ENCODE assay signal across 19 cellular contexts in the genomic region with DNA sequence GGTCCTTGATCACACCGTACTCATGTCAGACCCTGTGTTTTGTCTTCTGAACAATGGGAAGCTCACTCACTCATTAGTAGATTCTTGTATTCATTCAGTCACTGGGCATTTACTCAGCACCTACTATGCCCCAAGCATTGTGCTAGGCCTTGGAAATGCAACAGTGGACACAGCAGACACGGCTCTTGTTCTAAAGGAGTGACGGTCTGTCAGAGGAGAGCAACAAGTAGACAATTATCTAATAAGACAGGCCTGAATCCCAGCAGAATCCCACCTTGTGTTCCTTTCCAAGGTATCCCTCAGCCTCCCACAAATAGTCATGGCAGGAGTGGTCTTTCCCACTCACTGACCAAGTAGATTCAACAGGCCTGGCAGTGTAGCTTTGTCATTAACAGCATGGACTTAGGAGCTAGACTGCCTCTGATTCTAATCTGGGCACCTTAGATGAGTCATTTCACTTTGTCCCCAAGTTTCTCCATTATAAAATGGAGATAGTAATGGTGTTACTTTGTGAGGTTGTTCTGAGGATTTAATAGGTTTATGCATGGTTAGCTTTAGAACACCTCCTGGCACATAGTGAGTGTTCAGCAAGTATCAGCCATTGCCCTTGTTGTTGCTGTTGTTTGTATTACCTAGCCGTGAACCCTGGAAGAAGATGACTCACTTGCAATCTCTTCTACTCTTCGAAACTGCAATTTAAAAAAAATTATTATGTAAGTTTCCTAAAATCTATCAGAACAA.
DNase-seq lines count a peak whose midpoint lies in the region; ATAC-seq and TF ChIP-seq lines count a peak whose summit lies in the region.
"Had no signal": no experiment of that assay in that cellular context is flagged by ENCODE, and none has a peak within 500 bp of the region (broad histone marks: within the 10 kb centered on the region; RNA-seq: fewer than 3 reads in every experiment).

No MANE protein-coding gene starts in this region.

- no peak overlapping the region for H4K8ac ChIP-seq in mesenchymal stem cell (ENCODE audit: low read length)

- H3K27me3 ChIP-seq in breast epithelium (no peaks in the 10 kb centered on the region), mesenchymal stem cell (ENCODE audit: control insufficient read depth in 1 of 2, insufficient read depth in 1 of 2, low read length in 2 of 2) (no peaks in the 10 kb centered on the region), sigmoid colon (no peaks in the 10 kb centered on the region)
- H3K27me3 ChIP-seq: esophagus muscularis mucosa had no signal

- no peak overlapping the region for H3K4ac ChIP-seq in mesenchymal stem cell (ENCODE audit: low read depth in 1 of 2, low read length in 2 of 2)

- H3K4me1 Mint-ChIP-seq in MCF 10A (ENCODE audit: insufficient read depth, unreplicated experiment) = peaks cover 18% of the 10 kb centered on the region

- H3K4me3 ChIP-seq in breast epithelium (no peak overlapping the region), coronary artery (no peak overlapping the region), mesenchymal stem cell (ENCODE audit: insufficient read depth in 1 of 2, low read depth in 1 of 2, low read length in 2 of 2) (no peak overlapping the region), sigmoid colon (no peak overlapping the region)
- H3K4me3 ChIP-seq: esophagus muscularis mucosa, lower lobe of right lung, PC-9 had no signal

- peaks cover 0 to 7% of the 10 kb centered on the region in 2 donors for H3K9me3 ChIP-seq in breast epithelium
- no peaks in the 10 kb centered on the region for H3K9me3 ChIP-seq in mesenchymal stem cell (ENCODE audit: control insufficient read depth, low read length)
- no peaks in the 10 kb centered on the region for H3K9me3 ChIP-seq in sigmoid colon
- H3K9me3 ChIP-seq: esophagus muscularis mucosa, lower lobe of right lung had no signal

- no peak overlapping the region for H4K91ac ChIP-seq in mesenchymal stem cell (ENCODE audit: low read length)

- no peak overlapping the region for H3K9ac ChIP-seq in mesenchymal stem cell (ENCODE audit: low read length)

- H3K9me3 Mint-ChIP-seq in MCF 10A (ENCODE audit: unreplicated experiment) = no peaks in the 10 kb centered on the region
- H3K9me3 Mint-ChIP-seq: activated CD4-positive, alpha-beta memory T cell treated with anti-CD3 and anti-CD28 coated beads for 36 hours; natural killer cell had no signal

- H3K36me3 Mint-ChIP-seq in MCF 10A (ENCODE audit: insufficient read depth, unreplicated experiment) = peaks cover 6% of the 10 kb centered on the region
- H3K36me3 Mint-ChIP-seq: activated CD4-positive, alpha-beta memory T cell treated with anti-CD3 and anti-CD28 coated beads for 36 hours; natural killer cell had no signal

- H3K79me1 ChIP-seq in mesenchymal stem cell (replicated peaks; ENCODE audit: low read length, poor library complexity, severe bottlenecking) = peaks cover 3% of the 10 kb centered on the region

- no peak overlapping the region for H2BK15ac ChIP-seq in mesenchymal stem cell (ENCODE audit: low read depth, poor library complexity, severe bottlenecking)

- POLR2A ChIA-PET in MCF 10A (lab: Yijun Ruan, JAX) = no interaction called here

- H3K23ac ChIP-seq in mesenchymal stem cell (ENCODE audit: low read length in 2 of 2) = no peak overlapping the region

- peak overlapping the region; percentile 3 for H2AK5ac ChIP-seq in mesenchymal stem cell (ENCODE audit: low read length, severe bottlenecking)

- peak overlapping the region in 1 of 2 experiments; percentile 61 for H3K18ac ChIP-seq in mesenchymal stem cell (ENCODE audit: low read depth in 1 of 2, low read length in 2 of 2)

- intact Hi-C loops in MCF 10A (cut with micrococcal nuclease) (no loop called here), breast epithelium (cut with DNase I; ENCODE audit: low total_unique reads) (no loop called here), sigmoid colon (cut with DNase I) (no loop called here)

- TF ChIP-seq CTCF in MCF 10A (IDR thresholded peaks at IDR 0.05; ENCODE audit: unreplicated experiment) (no peak), breast epithelium (IDR thresholded peaks at IDR 0.05) (no peak), coronary artery (IDR thresholded peaks at IDR 0.05) (no peak), sigmoid colon (IDR thresholded peaks at IDR 0.05) (no peak)

- no peak overlapping the region for H2BK120ac ChIP-seq in mesenchymal stem cell (ENCODE audit: low read depth, low read length)

- peak; percentile 38 for DNase-seq in MCF 10A (ENCODE audit: unreplicated experiment)
- no peak for DNase-seq in breast epithelium (ENCODE audit: low spot score in 2 of 2)
- no peak for DNase-seq in coronary artery (ENCODE audit: low spot score)
- DNase-seq in mesenchymal stem cell = peak; percentile 61
- no peak for DNase-seq in NCI-H1930 (lab: John Stamatoyannopoulos, UW)
- DNase-seq in sigmoid colon = no peak
- DNase-seq: activated CD4-positive, alpha-beta memory T cell treated with anti-CD3 and anti-CD28 coated beads for 36 hours; cortex of kidney; DND-41; lower lobe of right lung; natural killer cell; NCI-H187 treated with DMSO at 0.1 percent for 48 hours; NCI-H524 treated with DMSO at 0.1 percent for 48 hours; retina; stimulated activated CD4-positive, alpha-beta T cell treated with anti-CD3 and anti-CD28 coated beads, Interleukin-2, amount 100 ng/mL, for 24 hours had no signal

- H3K4me3 Mint-ChIP-seq in MCF 10A (ENCODE audit: unreplicated experiment) = no peak overlapping the region
- H3K4me3 Mint-ChIP-seq: activated CD4-positive, alpha-beta memory T cell treated with anti-CD3 and anti-CD28 coated beads for 36 hours; natural killer cell had no signal

- no TSS peak for BruUV-seq in MCF 10A (replicated peaks; lab: Mats Ljungman, UMichigan)

- TF ChIP-seq POLR2A in breast epithelium (IDR thresholded peaks at IDR 0.05) (no peak), sigmoid colon (IDR thresholded peaks at IDR 0.05) (no peak)

- no peak overlapping the region for H2BK5ac ChIP-seq in mesenchymal stem cell (ENCODE audit: low read depth, low read length, poor library complexity, severe bottlenecking)

- H3K27ac ChIP-seq in breast epithelium (no peak overlapping the region), coronary artery (peak overlapping the region; percentile 59 to 78), mesenchymal stem cell (ENCODE audit: low read length, poor library complexity, severe bottlenecking) (no peak overlapping the region), sigmoid colon (no peak overlapping the region)
- H3K27ac ChIP-seq: esophagus muscularis mucosa, PC-9 had no signal

- H3K4me2 ChIP-seq in mesenchymal stem cell (ENCODE audit: low read length, poor library complexity, severe bottlenecking) = no peak overlapping the region
- H3K4me2 ChIP-seq: PC-9 had no signal

- no peaks in the 10 kb centered on the region for H3K4me1 ChIP-seq in breast epithelium
- H3K4me1 ChIP-seq in mesenchymal stem cell (ENCODE audit: control insufficient read depth, insufficient read depth, low read depth, low read length) = peaks cover 8% of the 10 kb centered on the region
- no peaks in the 10 kb centered on the region for H3K4me1 ChIP-seq in sigmoid colon

- H3K14ac ChIP-seq in mesenchymal stem cell (ENCODE audit: low read length in 2 of 2) = no peak overlapping the region

- no peak overlapping the region for H2AFZ ChIP-seq in mesenchymal stem cell (ENCODE audit: low read depth, low read length)
- H2AFZ ChIP-seq: PC-9 had no signal

- H2BK12ac ChIP-seq in mesenchymal stem cell (ENCODE audit: low read length in 2 of 2) = peak overlapping the region; percentile 49 to 79

- TF ChIP-seq EP300 in sigmoid colon (IDR thresholded peaks at IDR 0.05) = no peak

- WGBS in mesenchymal stem cell = 100% methylated on average over 3 of the region's 5 CpGs
- WGBS in sigmoid colon, 2 donors = 88 to 89% methylated on average over 5 of the region's 5 CpGs

- no peaks in the 10 kb centered on the region for H3K27me3 Mint-ChIP-seq in MCF 10A (ENCODE audit: insufficient read depth, unreplicated experiment)
- H3K27me3 Mint-ChIP-seq: activated CD4-positive, alpha-beta memory T cell treated with anti-CD3 and anti-CD28 coated beads for 36 hours had no signal

- H3K36me3 ChIP-seq in breast epithelium (no peaks in the 10 kb centered on the region), mesenchymal stem cell (ENCODE audit: control insufficient read depth in 1 of 2, insufficient read depth in 2 of 2, low read depth in 1 of 2, low read length in 2 of 2) (peaks cover 25 to 27% of the 10 kb centered on the region in 2 experiments), sigmoid colon (no peaks in the 10 kb centered on the region)

- CTCF ChIA-PET in MCF 10A (lab: Yijun Ruan, JAX) = interaction anchor here (0.7 to 1.2 kb wide), 2 partner anchors 9 to 103 kb away, joined by 3 to 5 read pairs; no protein-coding TSS in a partner anchor

- H3K27ac Mint-ChIP-seq in MCF 10A (ENCODE audit: low read depth, unreplicated experiment) = no peak overlapping the region
- H3K27ac Mint-ChIP-seq: activated CD4-positive, alpha-beta memory T cell treated with anti-CD3 and anti-CD28 coated beads for 36 hours; natural killer cell had no signal

- no peak for ATAC-seq in HG02973 (IDR thresholded peaks at IDR 0.05; ENCODE audit: unreplicated experiment)
- ATAC-seq in GM18867 (IDR thresholded peaks at IDR 0.05; ENCODE audit: unreplicated experiment) = no peak
- ATAC-seq: lower lobe of right lung, natural killer cell had no signal

Comparison
In these comparisons a context has a peak if more than half of its experiments do, and no peak if none do; other contexts are left out.
1. DNase-seq: peak in MCF 10A (single experiment) and mesenchymal stem cell (single experiment); none in breast epithelium (0 of 2), coronary artery (single experiment), NCI-H1930 (0 of 2) and sigmoid colon (single experiment).
2. H3K27ac ChIP-seq: peak in coronary artery (2 of 2); none in breast epithelium (0 of 2), mesenchymal stem cell (single experiment) and sigmoid colon (0 of 4).